Comparison of ENCODE assay signal across 8 cellular contexts in genomic region chr11:66312549-66313320, GRCh38.
DNase-seq lines count a peak whose midpoint lies in the region; ATAC-seq, FAIRE-seq and TF ChIP-seq lines count a peak whose summit lies in the region.

No MANE protein-coding gene starts in this region.

- DNase-seq in Ammon's horn (ENCODE audit: low spot score) (peak; percentile 95), GM19239 (ENCODE audit: insufficient read length, low spot score) (peak; percentile 98), NCI-H510A (lab: John Stamatoyannopoulos, UW) (peak; percentile 48), choroid plexus epithelial cell (ENCODE audit: low read depth) (peak; percentile 100), kidney tubule cell (ENCODE audit: low spot score) (peak; percentile 97)
- DNase-seq in activated CD4-positive, alpha-beta T cell treated with anti-CD3 and anti-CD28 coated beads for 4 hours: peak; percentile 96 to 97
- peak; percentile 94 to 96 for DNase-seq in stimulated activated CD4-positive, alpha-beta T cell treated with anti-CD3 and anti-CD28 coated beads, Interleukin-15, amount 100 ng/mL, for 48 hours (ENCODE audit: low read depth in 2 of 2)

- FAIRE-seq in GM19239 (lab: Jason Lieb, UNC): peak; percentile 99

- no peak for TF ChIP-seq CTCF in choroid plexus epithelial cell (conservative IDR thresholded peaks at IDR 0.05; ENCODE audit: low read depth, low read length)

- peak; percentile 46 for ATAC-seq in HG03439 (IDR thresholded peaks at IDR 0.05; ENCODE audit: unreplicated experiment)

- peak overlapping the region; percentile 74 for H3K4me3 ChIP-seq in choroid plexus epithelial cell (ENCODE audit: low read depth, low read length)

Comparison
In these comparisons a context has a peak if more than half of its experiments do, and no peak if none do; other contexts are left out.
1. Peak in every context shown above with its lines: DNase-seq, ATAC-seq and H3K4me3 ChIP-seq.
2. DNase-seq: peak in every context shown above with its lines; median percentile 100 in choroid plexus epithelial cell; 98 in GM19239; 97 in kidney tubule cell; 96 in activated CD4-positive, alpha-beta T cell treated with anti-CD3 and anti-CD28 coated beads for 4 hours; 95 in Ammon's horn; 95 in stimulated activated CD4-positive, alpha-beta T cell treated with anti-CD3 and anti-CD28 coated beads, Interleukin-15, amount 100 ng/mL, for 48 hours; 48 in NCI-H510A.